ENCODE assay signal across 18 cellular contexts in genomic region chr18:44807766-44808165, GRCh38.
DNase-seq lines count a peak whose midpoint lies in the region; ATAC-seq, FAIRE-seq and TF ChIP-seq lines count a peak whose summit lies in the region.
"Had no signal": no experiment of that assay in that cellular context is flagged by ENCODE, and none has a peak within 500 bp of the region (broad histone marks: within the 10 kb centered on the region; RNA-seq: fewer than 3 reads in every experiment).

No MANE protein-coding gene starts in this region.

- POLR2A ChIA-PET in HepG2 (lab: Yijun Ruan, JAX) = no interaction called here

- H3K27me3 ChIP-seq in HepG2 (ENCODE audit: control insufficient read depth in 1 of 2, insufficient read depth in 2 of 2, low read length in 2 of 2) = no peaks in the 10 kb centered on the region
- H3K27me3 ChIP-seq in tibial artery = no peaks in the 10 kb centered on the region
- no peaks in the 10 kb centered on the region for H3K27me3 ChIP-seq in prostate gland (replicated peaks; ENCODE audit: insufficient read depth)

- H3K4me3 Mint-ChIP-seq in progenitor cell of endocrine pancreas (ENCODE audit: low read depth) = no peak overlapping the region
- H3K4me3 Mint-ChIP-seq: HFFc6 had no signal

- WGBS in HepG2 (ENCODE audit: low lambda C conversion rate) = 0% methylated on average over 2 of the region's 2 CpGs
- WGBS in prostate gland = 59% methylated on average over 2 of the region's 2 CpGs

- H3K4me1 ChIP-seq in HepG2 (ENCODE audit: insufficient read depth, low read length) (peaks cover 19% of the 10 kb centered on the region), tibial artery (peaks cover 0 to 73% (median 32%) of the 10 kb centered on the region in 4 donors), prostate gland (replicated peaks) (no peaks in the 10 kb centered on the region)

- no peaks in the 10 kb centered on the region for H3K36me3 ChIP-seq in HepG2 (replicated peaks in 1 of 2; ENCODE audit: control insufficient read depth in 1 of 2, insufficient read depth in 2 of 2, low read length in 2 of 2)
- H3K36me3 ChIP-seq in tibial artery = no peaks in the 10 kb centered on the region
- H3K36me3 ChIP-seq in prostate gland = no peaks in the 10 kb centered on the region

- H3K9me3 ChIP-seq in HepG2 (ENCODE audit: low read length) = no peaks in the 10 kb centered on the region; the same call in 1 of the 2 replicates
- H3K9me3 ChIP-seq in tibial artery = no peaks in the 10 kb centered on the region
- H3K9me3 ChIP-seq in prostate gland = no peaks in the 10 kb centered on the region

- TF ChIP-seq POLR2A in HepG2 (IDR thresholded peaks at IDR 0.05; ENCODE audit: insufficient read depth in 1 of 2, low read depth in 2 of 2, low read length in 2 of 2) (no peak), prostate gland (IDR thresholded peaks at IDR 0.05) (no peak)

- DNase-seq in DMS53 (lab: John Stamatoyannopoulos, UW) = peak; percentile 50
- DNase-seq in DMS53 treated with DMSO at 0.1 percent for 48 hours (lab: John Stamatoyannopoulos, UW; ENCODE audit: unreplicated experiment) = no peak
- peak; percentile 46 for DNase-seq in HepG2 (ENCODE audit: low spot score)
- no peak for DNase-seq in progenitor cell of endocrine pancreas (ENCODE audit: low spot score, unreplicated experiment)
- no peak for DNase-seq in tibial artery
- no peak for DNase-seq in prostate gland (ENCODE audit: low spot score)
- DNase-seq in RCC 7860 (ENCODE audit: low spot score) = no peak
- DNase-seq: C1 segment of cervical spinal cord, DMS153, HFFc6, MM.1S, NCI-H1105, NCI-H1694 treated with DMSO at 0.1 percent for 48 hours, NCI-H446 treated with DMSO at 0.1 percent for 48 hours, NCI-H774 had no signal

- in situ Hi-C loops in HepG2 (cut with HindIII; ENCODE audit: extremely low pct_ligation_motif_present, low pct_unique_long_range_greater_than_20kb) = no loop called here

- H3K27me3 Mint-ChIP-seq in progenitor cell of endocrine pancreas = no peaks in the 10 kb centered on the region

- no peak for TF ChIP-seq CTCF in HepG2 (CRISPR knock-in tag; IDR thresholded peaks at IDR 0.05)
- TF ChIP-seq CTCF in progenitor cell of endocrine pancreas (IDR thresholded peaks at IDR 0.05; ENCODE audit: unreplicated experiment) = no peak
- TF ChIP-seq CTCF in tibial artery (IDR thresholded peaks at IDR 0.05) = no peak
- no peak for TF ChIP-seq CTCF in prostate gland (IDR thresholded peaks at IDR 0.05)

- no peak overlapping the region for H3K4me3 ChIP-seq in HepG2 (replicated peaks in 1 of 3; ENCODE audit: insufficient read depth in 1 of 3, low read depth in 2 of 3, low read length in 3 of 3)
- no peak overlapping the region for H3K4me3 ChIP-seq in tibial artery
- no peak overlapping the region for H3K4me3 ChIP-seq in prostate gland

- no peaks in the 10 kb centered on the region for H3K36me3 Mint-ChIP-seq in progenitor cell of endocrine pancreas (ENCODE audit: insufficient read depth)

- FAIRE-seq in HepG2 (lab: Jason Lieb, UNC) = no peak
- no peak for FAIRE-seq in RCC 7860 (lab: Jason Lieb, UNC)
- FAIRE-seq: H1 had no signal

- ATAC-seq in HepG2 = peak; percentile 80
- ATAC-seq in HG02763 (IDR thresholded peaks at IDR 0.05; ENCODE audit: unreplicated experiment) = no peak
- ATAC-seq: Right ventricle myocardium inferior had no signal

- no peak overlapping the region for H3K27ac ChIP-seq in HepG2 (ENCODE audit: extremely low read length, insufficient read depth, low read length)
- peak overlapping the region; percentile 87 to 90 for H3K27ac ChIP-seq in tibial artery
- no peak overlapping the region for H3K27ac ChIP-seq in prostate gland

- no peaks in the 10 kb centered on the region for H4K20me1 ChIP-seq in HepG2 (ENCODE audit: insufficient read depth, low read length)

- no peaks in the 10 kb centered on the region for H3K9me3 Mint-ChIP-seq in progenitor cell of endocrine pancreas (ENCODE audit: low read depth)

- no peak overlapping the region for H2AFZ ChIP-seq in HepG2 (ENCODE audit: low read length)

- CTCF ChIA-PET in HepG2 (lab: Yijun Ruan, JAX; ENCODE audit: low intra/inter-chr PET ratio, low total read pairs) = no interaction called here

- intact Hi-C loops in HepG2 (cut with micrococcal nuclease; ENCODE audit: unreplicated experiment) (no loop called here), tibial artery (cut with DNase I; ENCODE audit: low total_unique reads) (no loop called here), prostate gland (cut with DNase I) (no loop called here)

- H3K4me1 Mint-ChIP-seq in progenitor cell of endocrine pancreas (ENCODE audit: low read depth) = peaks cover 18% of the 10 kb centered on the region

- TF ChIP-seq RAD21 in HepG2 (CRISPR knock-in tag; IDR thresholded peaks at IDR 0.05) = no peak

- no peak overlapping the region for H3K4me2 ChIP-seq in HepG2 (ENCODE audit: low read depth, low read length)

- no peaks in the 10 kb centered on the region for H3K79me2 ChIP-seq in HepG2 (ENCODE audit: insufficient read depth, low read length)

- BruUV-seq in HepG2 (replicated peaks; lab: Mats Ljungman, UMichigan) = no TSS peak

- TF ChIP-seq EP300 in HepG2 (IDR thresholded peaks at IDR 0.05; ENCODE audit: low read depth in 2 of 2, low read length in 2 of 2) (no peak), HepG2 (CRISPR knock-in tag; IDR thresholded peaks at IDR 0.05; ENCODE audit: borderline replicate concordance) (no peak)

- no peak overlapping the region for H3K9ac ChIP-seq in HepG2 (ENCODE audit: insufficient read depth, low read depth, low read length)

- H3K27ac Mint-ChIP-seq in progenitor cell of endocrine pancreas = peak overlapping the region; percentile 50
- H3K27ac Mint-ChIP-seq: HFFc6 had no signal

TF ChIP-seq in HepG2, 621 proteins besides CTCF, POLR2A, EP300 and RAD21 (continues in another document):
- no peak for TF ChIP-seq AGO1 (IDR thresholded peaks at IDR 0.05; ENCODE audit: low read depth, low read length, poor library complexity, severe bottlenecking)
- TF ChIP-seq ZNF331 (CRISPR knock-in tag; IDR thresholded peaks at IDR 0.05) = 0 out of 2 replicates have a peak, but pooled peaks have one; percentile 21
- TF ChIP-seq, protein P1, sequence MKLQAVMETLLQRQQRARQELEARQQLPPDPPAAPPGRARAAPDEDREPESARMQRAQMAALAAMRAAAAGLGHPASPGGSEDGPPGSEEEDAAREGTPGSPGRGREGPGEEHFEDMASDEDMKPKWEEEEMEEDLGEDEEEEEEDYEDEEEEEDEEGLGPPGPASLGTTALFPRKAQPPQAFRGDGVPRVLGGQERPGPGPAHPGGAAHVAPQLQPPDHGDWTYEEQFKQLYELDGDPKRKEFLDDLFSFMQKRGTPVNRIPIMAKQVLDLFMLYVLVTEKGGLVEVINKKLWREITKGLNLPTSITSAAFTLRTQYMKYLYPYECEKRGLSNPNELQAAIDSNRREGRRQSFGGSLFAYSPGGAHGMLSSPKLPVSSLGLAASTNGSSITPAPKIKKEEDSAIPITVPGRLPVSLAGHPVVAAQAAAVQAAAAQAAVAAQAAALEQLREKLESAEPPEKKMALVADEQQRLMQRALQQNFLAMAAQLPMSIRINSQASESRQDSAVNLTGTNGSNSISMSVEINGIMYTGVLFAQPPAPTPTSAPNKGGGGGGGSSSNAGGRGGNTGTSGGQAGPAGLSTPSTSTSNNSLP (IDR thresholded peaks at IDR 0.05; ENCODE audit: low read depth, low read length) = 0 out of 2 replicates have a peak, but pooled peaks have one; percentile 21
- TF ChIP-seq DPF2 (CRISPR knock-in tag; IDR thresholded peaks at IDR 0.05; ENCODE audit: borderline replicate concordance, low read depth) = no peak
- no peak for TF ChIP-seq ZKSCAN8 (CRISPR knock-in tag; IDR thresholded peaks at IDR 0.05; ENCODE audit: borderline replicate concordance)
- TF ChIP-seq TARDBP (CRISPR knock-in tag; IDR thresholded peaks at IDR 0.05) = no peak
- no peak for TF ChIP-seq ATAD3A (CRISPR knock-in tag; IDR thresholded peaks at IDR 0.05)
- no peak for TF ChIP-seq ZNF761 (CRISPR knock-in tag; conservative IDR thresholded peaks at IDR 0.05)
- no peak for TF ChIP-seq LRRFIP1 (CRISPR knock-in tag; conservative IDR thresholded peaks at IDR 0.05)
- TF ChIP-seq ZNF564 (CRISPR knock-in tag; IDR thresholded peaks at IDR 0.05) = peak; percentile 95; the same call in 1 of the 2 replicates
- peak; percentile 81 for TF ChIP-seq HNF4A (CRISPR knock-in tag; IDR thresholded peaks at IDR 0.05)

Comparison
In these comparisons a context has a peak if more than half of its experiments do, and no peak if none do; other contexts are left out.
1. DNase-seq: peak in DMS53 (single experiment) and HepG2 (single experiment); none in DMS53 treated with DMSO at 0.1 percent for 48 hours (single experiment), progenitor cell of endocrine pancreas (single experiment), tibial artery (0 of 2), prostate gland (single experiment) and RCC 7860 (single experiment).
2. H3K27ac ChIP-seq: peak in tibial artery (2 of 2); none in HepG2 (single experiment) and prostate gland (0 of 2).